Comparison of ENCODE assay signal across 15 cellular contexts in genomic region chr12:11714626-11715025, GRCh38.
DNase-seq lines count a peak whose midpoint lies in the region; ATAC-seq and TF ChIP-seq lines count a peak whose summit lies in the region.
"Had no signal": no experiment of that assay in that cellular context is flagged by ENCODE, and none has a peak within 500 bp of the region (broad histone marks: within the 10 kb centered on the region; RNA-seq: fewer than 3 reads in every experiment).

No MANE protein-coding gene starts in this region.

- H3K4me3 Mint-ChIP-seq in dendritic cell treated with granulocyte-macrophage colony-stimulating factor and Interleukin-4, amounts not matched to agents 40 ng/mL and 50 ng/mL, for 4 days = no peak overlapping the region
- no peak overlapping the region for H3K4me3 Mint-ChIP-seq in stimulated activated naive B cell treated with anti-CD40 and anti-IgM and Interleukin-4, amounts not matched to agents 10 μg/mL and 1 μg/mL and 100 μg/mL, for 72 hours
- H3K4me3 Mint-ChIP-seq: CD8-positive, alpha-beta memory T cell; GM23338; H9; IgD-negative memory B cell had no signal

- no peak overlapping the region for H3K18ac ChIP-seq in IMR-90 (ENCODE audit: low read depth, low read length)

- no peak overlapping the region for H3K27ac ChIP-seq in IMR-90 (ENCODE audit: insufficient read depth, low read length)
- no peak overlapping the region for H3K27ac ChIP-seq in dorsolateral prefrontal cortex
- H3K27ac ChIP-seq: A549 had no signal

- no peak overlapping the region for H4K91ac ChIP-seq in IMR-90 (ENCODE audit: insufficient read depth, low read depth, low read length)

- POLR2A ChIA-PET in IMR-90 (lab: Charles Lee; ENCODE audit: unreplicated experiment) = no interaction called here

- peaks cover 1% of the 10 kb centered on the region; the same call in 1 of the 2 replicates for H3K36me3 ChIP-seq in IMR-90 (ENCODE audit: control insufficient read depth, insufficient read depth, low read length)

- H2AK5ac ChIP-seq in IMR-90 (ENCODE audit: low read depth, low read length) = peak overlapping the region; percentile 55; the same call in 1 of the 2 replicates

- H3K4me3 ChIP-seq in IMR-90 (ENCODE audit: insufficient read depth, low read depth, low read length) (no peak overlapping the region), NB4 (ENCODE audit: low read depth, low read length) (no peak overlapping the region), dorsolateral prefrontal cortex (no peak overlapping the region)
- H3K4me3 ChIP-seq: A549, GM12878, GM23338 had no signal

- H3K4me2 ChIP-seq in IMR-90 (ENCODE audit: low read depth, low read length) = no peak overlapping the region
- H3K4me2 ChIP-seq: A549, GM23338 had no signal

- H3K9ac ChIP-seq in IMR-90 (ENCODE audit: low read depth, low read length) = no peak overlapping the region

- DNase-seq in IMR-90 = no peak
- peak; percentile 69 for DNase-seq in NB4 (ENCODE audit: low read depth)
- no peak for DNase-seq in stimulated activated naive B cell treated with anti-CD40 and anti-IgM and Interleukin-4, amounts not matched to agents 10 μg/mL and 1 μg/mL and 100 μg/mL, for 72 hours
- DNase-seq in iPS-NIHi7 (ENCODE audit: extremely low spot score) = no peak
- no peak for DNase-seq in dorsolateral prefrontal cortex
- no peak for DNase-seq in COR-L47 (lab: John Stamatoyannopoulos, UW)
- DNase-seq in mucosa of gallbladder (ENCODE audit: low spot score) = no peak
- DNase-seq: CD8-positive, alpha-beta memory T cell; DMS53; H9 had no signal

- BruUV-seq in IMR-90 (replicated peaks; lab: Mats Ljungman, UMichigan) = no TSS peak

- H4K5ac ChIP-seq in IMR-90 (ENCODE audit: low read depth, low read length) = no peak overlapping the region

- H3K9me1 ChIP-seq in IMR-90 (ENCODE audit: insufficient read depth, low read length) = peaks cover 20% of the 10 kb centered on the region

- H3K27me3 ChIP-seq in IMR-90 (ENCODE audit: control insufficient read depth, insufficient read depth, low read length) (no peaks in the 10 kb centered on the region), dorsolateral prefrontal cortex (no peaks in the 10 kb centered on the region)

- no peak for TF ChIP-seq RAD21 in IMR-90 (IDR thresholded peaks at IDR 0.05; ENCODE audit: low read length)

- H3K79me1 ChIP-seq in IMR-90 (ENCODE audit: low read depth in 1 of 2, low read length in 2 of 2) = peaks cover 45 to 85% of the 10 kb centered on the region in 2 experiments

- H4K20me1 ChIP-seq in IMR-90 (ENCODE audit: insufficient read depth, low read length) = peaks cover 3% of the 10 kb centered on the region

- H3K14ac ChIP-seq in IMR-90 (replicated peaks; ENCODE audit: low read depth, low read length) = no peak overlapping the region

- H3K27ac Mint-ChIP-seq in dendritic cell treated with granulocyte-macrophage colony-stimulating factor and Interleukin-4, amounts not matched to agents 40 ng/mL and 50 ng/mL, for 4 days = peak overlapping the region; percentile 2
- H3K27ac Mint-ChIP-seq in stimulated activated naive B cell treated with anti-CD40 and anti-IgM and Interleukin-4, amounts not matched to agents 10 μg/mL and 1 μg/mL and 100 μg/mL, for 72 hours = peak overlapping the region; percentile 34
- H3K27ac Mint-ChIP-seq: GM23338, IgD-negative memory B cell had no signal

- CTCF ChIA-PET in IMR-90 (lab: Yijun Ruan, JAX) = no interaction called here

- no peaks in the 10 kb centered on the region for H3K9me3 Mint-ChIP-seq in dendritic cell treated with granulocyte-macrophage colony-stimulating factor and Interleukin-4, amounts not matched to agents 40 ng/mL and 50 ng/mL, for 4 days
- no peaks in the 10 kb centered on the region for H3K9me3 Mint-ChIP-seq in stimulated activated naive B cell treated with anti-CD40 and anti-IgM and Interleukin-4, amounts not matched to agents 10 μg/mL and 1 μg/mL and 100 μg/mL, for 72 hours
- H3K9me3 Mint-ChIP-seq: CD8-positive, alpha-beta memory T cell; GM23338; H9; IgD-negative memory B cell had no signal

- in situ Hi-C loops in IMR-90 (cut with MboI; ENCODE audit: low sequenced_read_pairs) = loop anchor here (25.0 kb wide), 1 partner anchor 998 kb away; the partner anchor contains the start of gene CDKN1B

- no peak overlapping the region for H2BK15ac ChIP-seq in IMR-90 (ENCODE audit: low read depth, low read length)

- 0 out of 2 replicates have a peak overlapping the region, but pooled peaks have one; percentile 27 for H3K4ac ChIP-seq in IMR-90 (ENCODE audit: low read depth, low read length)

- no peak overlapping the region for H4K8ac ChIP-seq in IMR-90 (ENCODE audit: low read depth in 2 of 2, low read length in 2 of 2)

- TF ChIP-seq CTCF in IMR-90 (conservative IDR thresholded peaks at IDR 0.05; ENCODE audit: low read depth, low read length) (no peak), NB4 (IDR thresholded peaks at IDR 0.05; ENCODE audit: low read depth, low read length) (no peak), dorsolateral prefrontal cortex (IDR thresholded peaks at IDR 0.05 in 54 of 56, conservative IDR thresholded peaks at IDR 0.05 in 2 of 56; ENCODE audit: low read depth in 1 of 56, partially characterized antibody in 56 of 56) (no peak)

- H3K4me1 ChIP-seq in IMR-90 (ENCODE audit: control insufficient read depth, insufficient read depth, low read length) = peaks cover 28% of the 10 kb centered on the region

- no peak overlapping the region for H2BK120ac ChIP-seq in IMR-90 (ENCODE audit: low read depth, low read length)

- peaks cover 97% of the 10 kb centered on the region for H3K4me1 Mint-ChIP-seq in dendritic cell treated with granulocyte-macrophage colony-stimulating factor and Interleukin-4, amounts not matched to agents 40 ng/mL and 50 ng/mL, for 4 days (ENCODE audit: low read depth)
- H3K4me1 Mint-ChIP-seq in stimulated activated naive B cell treated with anti-CD40 and anti-IgM and Interleukin-4, amounts not matched to agents 10 μg/mL and 1 μg/mL and 100 μg/mL, for 72 hours = peaks cover 40 to 68% of the 10 kb centered on the region in 2 donors

- no peak for ATAC-seq in IMR-90 (ENCODE audit: low read depth)
- no peak for ATAC-seq in stimulated activated naive B cell treated with anti-CD40 and anti-IgM and Interleukin-4, amounts not matched to agents 10 μg/mL and 1 μg/mL and 100 μg/mL, for 72 hours (replicated peaks)
- ATAC-seq: A549, GM12878, GM23338 had no signal

- dilution Hi-C loops in IMR-90 (cut with HindIII; ENCODE audit: low sequenced_read_pairs, unreplicated experiment) = no loop called here

- TF ChIP-seq POLR2A in IMR-90 (IDR thresholded peaks at IDR 0.05; ENCODE audit: low read depth, low read length) = no peak
- TF ChIP-seq POLR2A in NB4 (IDR thresholded peaks at IDR 0.05; ENCODE audit: extremely low read depth, insufficient read length) = no peak

- H3K56ac ChIP-seq in IMR-90 (ENCODE audit: extremely low read depth, insufficient read depth, low read length) = no peak overlapping the region

- WGBS in IMR-90 (ENCODE audit: extremely low coverage in 2 of 2, insufficient read length in 1 of 2), 2 experiments = 100% methylated on average over 3 of the region's 5 CpGs; no CpG with 5 or more reads in 1 of the 2 experiments

- intact Hi-C loops in IMR-90 (cut with micrococcal nuclease) (no loop called here), dorsolateral prefrontal cortex (cut with DNase I) (no loop called here)
- intact Hi-C loops in dendritic cell treated with granulocyte-macrophage colony-stimulating factor and Interleukin-4, amounts not matched to agents 40 ng/mL and 50 ng/mL, for 4 days (cut with micrococcal nuclease) = no loop called here

- H3K23ac ChIP-seq in IMR-90 (ENCODE audit: low read depth, low read length) = 0 out of 2 replicates have a peak overlapping the region, but pooled peaks have one; percentile 23

- H2AK9ac ChIP-seq in IMR-90 (replicated peaks; ENCODE audit: low read depth, low read length, poor library complexity) = no peak overlapping the region

- no peaks in the 10 kb centered on the region for H3K27me3 Mint-ChIP-seq in dendritic cell treated with granulocyte-macrophage colony-stimulating factor and Interleukin-4, amounts not matched to agents 40 ng/mL and 50 ng/mL, for 4 days
- H3K27me3 Mint-ChIP-seq in stimulated activated naive B cell treated with anti-CD40 and anti-IgM and Interleukin-4, amounts not matched to agents 10 μg/mL and 1 μg/mL and 100 μg/mL, for 72 hours = no peaks in the 10 kb centered on the region
- H3K27me3 Mint-ChIP-seq: CD8-positive, alpha-beta memory T cell; IgD-negative memory B cell had no signal

- no peak overlapping the region for H2AFZ ChIP-seq in IMR-90 (replicated peaks; ENCODE audit: low read length, poor library complexity)
- H2AFZ ChIP-seq: GM23338 had no signal

- H2BK20ac ChIP-seq in IMR-90 (ENCODE audit: low read depth, low read length) = no peak overlapping the region

- H3K9me3 ChIP-seq in IMR-90 (ENCODE audit: control insufficient read depth, insufficient read depth, low read length) = no peaks in the 10 kb centered on the region
- H3K9me3 ChIP-seq: A549 had no signal

- H3K36me3 Mint-ChIP-seq in dendritic cell treated with granulocyte-macrophage colony-stimulating factor and Interleukin-4, amounts not matched to agents 40 ng/mL and 50 ng/mL, for 4 days (ENCODE audit: low read depth) = peaks cover 99% of the 10 kb centered on the region
- H3K36me3 Mint-ChIP-seq in stimulated activated naive B cell treated with anti-CD40 and anti-IgM and Interleukin-4, amounts not matched to agents 10 μg/mL and 1 μg/mL and 100 μg/mL, for 72 hours = peaks cover 49 to 74% of the 10 kb centered on the region in 2 donors

- no peak overlapping the region for H2BK5ac ChIP-seq in IMR-90 (ENCODE audit: low read depth, low read length, poor library complexity, severe bottlenecking)

TF ChIP-seq in IMR-90, 13 proteins besides CTCF, POLR2A, EP300 and RAD21 (continues in another document):
- no peak for TF ChIP-seq CHD1 (IDR thresholded peaks at IDR 0.05; ENCODE audit: low read depth, low read length)
- TF ChIP-seq MXI1 (IDR thresholded peaks at IDR 0.05; ENCODE audit: borderline replicate concordance, low read depth, low read length) = no peak
- TF ChIP-seq MAZ (IDR thresholded peaks at IDR 0.05; ENCODE audit: borderline replicate concordance, low read depth, low read length) = no peak
- no peak for TF ChIP-seq RCOR1 (IDR thresholded peaks at IDR 0.05; ENCODE audit: insufficient replicate concordance, low read length)
- no peak for TF ChIP-seq RFX5 (IDR thresholded peaks at IDR 0.05; ENCODE audit: low read depth, low read length)
- TF ChIP-seq SMC3 (IDR thresholded peaks at IDR 0.05; ENCODE audit: low read depth, low read length) = no peak
- no peak for TF ChIP-seq CEBPB (IDR thresholded peaks at IDR 0.05; ENCODE audit: low read depth, low read length)
- TF ChIP-seq MAFK (IDR thresholded peaks at IDR 0.05; ENCODE audit: low read depth, low read length) = no peak
- no peak for TF ChIP-seq BHLHE40 (IDR thresholded peaks at IDR 0.05; ENCODE audit: low read depth, low read length)
- no peak for TF ChIP-seq FOS (IDR thresholded peaks at IDR 0.05; ENCODE audit: low read depth, low read length)
